ENCODE assay signal across 35 cellular contexts in genomic region chr2:189896809-189897208, GRCh38.
"Had no signal": no experiment of that assay in that cellular context is flagged by ENCODE, and none has a peak within 500 bp of the region (broad histone marks: within the 10 kb centered on the region; RNA-seq: fewer than 3 reads in every experiment).

No MANE protein-coding gene starts in this region.

- H3K36me3 ChIP-seq: adrenal gland, brain microvascular endothelial cell, breast epithelium had no signal

- H3K36me3 Mint-ChIP-seq: activated CD4-positive, alpha-beta memory T cell treated with anti-CD3 and anti-CD28 coated beads for 36 hours; activated naive CD4-positive, alpha-beta T cell treated with anti-CD3 and anti-CD28 coated beads, Interleukin-2, amount 50 U/mL, for 72 hours; activated naive CD8-positive, alpha-beta T cell treated with anti-CD3 and anti-CD28 coated beads for 36 hours had no signal

- H3K27me3 ChIP-seq: adrenal gland, body of pancreas, brain microvascular endothelial cell, breast epithelium had no signal

- H3K4me1 ChIP-seq: adrenal gland, body of pancreas, breast epithelium had no signal

- H3K4me3 Mint-ChIP-seq: activated B cell treated with CpG ODN at 0.5 μM for 24 hours; activated CD4-positive, alpha-beta memory T cell treated with anti-CD3 and anti-CD28 coated beads for 36 hours; activated CD8-positive, alpha-beta T cell treated with anti-CD3 and anti-CD28 coated beads for 36 hours; activated naive CD4-positive, alpha-beta T cell treated with anti-CD3 and anti-CD28 coated beads for 36 hours; activated naive CD8-positive, alpha-beta T cell treated with anti-CD3 and anti-CD28 coated beads for 36 hours; activated T-cell treated with anti-CD3 and anti-CD28 coated beads, Interleukin-2, amount 50 U/mL, for 4 hours; activated T-cell treated with anti-CD3 and anti-CD28 coated beads, Interleukin-2, amount 50 U/mL, for 72 hours; activated T-helper 1 cell treated with anti-CD3 and anti-CD28 coated beads, Interleukin-12 subunit alpha, Interleukin-12 subunit beta, Interleukin-2, Interleukin-4 antibody, amounts not matched to agents 30 ng/mL and 10 ng/mL and 1 ng/mL, durations not matched to agents 14 hours and 24 hours and 36 hours; activated T-helper 17 cell treated with anti-CD3 and anti-CD28 coated beads, Interleukin-2, amount 50 U/mL, for 72 hours; T-helper 1 cell treated with Interleukin-12 subunit alpha and Interleukin-12 subunit beta and Interleukin-4 antibody, amounts not matched to agents 30 μg/mL and 1 μg/mL, for 36 hours; T-helper 2 cell treated with Interferon-gamma antibody and Interleukin-4, amounts not matched to agents 5 μg/mL and 100 μg/mL, for 36 hours had no signal

- H3K27ac ChIP-seq: adrenal gland, body of pancreas, brain microvascular endothelial cell, breast epithelium, VCaP had no signal

- DNase-seq: activated B cell treated with CpG ODN at 0.5 μM for 24 hours; activated CD4-positive, alpha-beta memory T cell treated with anti-CD3 and anti-CD28 coated beads for 36 hours; activated CD4-positive, alpha-beta T cell treated with anti-CD3 and anti-CD28 coated beads for 48 hours; activated CD4-positive, alpha-beta T cell treated with anti-CD3 and anti-CD28 coated beads, Interleukin-2, amount 50 U/mL, for 1 hour; activated CD4-positive, alpha-beta T cell treated with anti-CD3 and anti-CD28 coated beads, Interleukin-2, amount 50 U/mL, for 4 hours; activated CD4-positive, CD25-positive, alpha-beta regulatory T cell treated with anti-CD3 and anti-CD28 coated beads, Interleukin-2, amount 50 U/mL, for 72 hours; activated CD8-positive, alpha-beta memory T cell treated with anti-CD3 and anti-CD28 coated beads, Interleukin-2, amount 50 U/mL, for 4 hours; activated CD8-positive, alpha-beta T cell treated with anti-CD3 and anti-CD28 coated beads for 36 hours; activated effector memory CD4-positive, alpha-beta T cell treated with anti-CD3 and anti-CD28 coated beads, Interleukin-2, amount 50 U/mL, for 16 hours; activated gamma-delta T cell treated with Interleukin-2 at 50 U/mL for 16 hours; activated naive CD4-positive, alpha-beta T cell; activated naive CD4-positive, alpha-beta T cell treated with anti-CD3 and anti-CD28 coated beads for 36 hours; activated naive CD4-positive, alpha-beta T cell treated with anti-CD3 and anti-CD28 coated beads, Interleukin-2, amount 50 U/mL, for 16 hours; activated naive CD8-positive, alpha-beta T cell treated with anti-CD3 and anti-CD28 coated beads for 36 hours; activated T-cell treated with anti-CD3 and anti-CD28 coated beads for 4 hours; activated T-cell treated with anti-CD3 and anti-CD28 coated beads, Interleukin-2, amount 50 U/mL, for 1 hour; activated T-cell treated with anti-CD3 and anti-CD28 coated beads, Interleukin-2, amount 50 U/mL, for 4 hours; activated T-cell treated with anti-CD3 and anti-CD28 coated beads, Interleukin-2, amount 50 U/mL, for 72 hours; adrenal gland; amniotic stem cell; aorta; body of pancreas; brain microvascular endothelial cell; central memory CD4-positive, alpha-beta T cell; T-helper 1 cell; T-helper 2 cell; T-helper 9 cell had no signal

- H3K9me3 Mint-ChIP-seq: activated B cell treated with CpG ODN at 0.5 μM for 24 hours; activated CD4-positive, alpha-beta memory T cell treated with anti-CD3 and anti-CD28 coated beads for 36 hours; activated CD8-positive, alpha-beta T cell treated with anti-CD3 and anti-CD28 coated beads for 36 hours; activated naive CD4-positive, alpha-beta T cell treated with anti-CD3 and anti-CD28 coated beads for 36 hours; activated naive CD4-positive, alpha-beta T cell treated with anti-CD3 and anti-CD28 coated beads, Interleukin-2, amount 50 U/mL, for 72 hours; activated naive CD8-positive, alpha-beta T cell treated with anti-CD3 and anti-CD28 coated beads for 36 hours; activated T-cell treated with anti-CD3 and anti-CD28 coated beads, Interleukin-2, amount 50 U/mL, for 4 hours; activated T-cell treated with anti-CD3 and anti-CD28 coated beads, Interleukin-2, amount 50 U/mL, for 72 hours; activated T-helper 1 cell treated with anti-CD3 and anti-CD28 coated beads, Interleukin-12 subunit alpha, Interleukin-12 subunit beta, Interleukin-2, Interleukin-4 antibody, amounts not matched to agents 30 ng/mL and 10 ng/mL and 1 ng/mL, durations not matched to agents 14 hours and 24 hours and 36 hours; activated T-helper 17 cell treated with anti-CD3 and anti-CD28 coated beads, Interleukin-2, amount 50 U/mL, for 72 hours; T-helper 1 cell treated with Interleukin-12 subunit alpha and Interleukin-12 subunit beta and Interleukin-4 antibody, amounts not matched to agents 30 μg/mL and 1 μg/mL, for 36 hours; T-helper 2 cell treated with Interferon-gamma antibody and Interleukin-4, amounts not matched to agents 5 μg/mL and 100 μg/mL, for 36 hours had no signal

- H3K4me3 ChIP-seq: adrenal gland, body of pancreas, breast epithelium had no signal

- FAIRE-seq: astrocyte had no signal

- H3K27ac Mint-ChIP-seq: activated B cell treated with CpG ODN at 0.5 μM for 24 hours; activated CD4-positive, alpha-beta memory T cell treated with anti-CD3 and anti-CD28 coated beads for 36 hours; activated CD8-positive, alpha-beta T cell treated with anti-CD3 and anti-CD28 coated beads for 36 hours; activated naive CD4-positive, alpha-beta T cell treated with anti-CD3 and anti-CD28 coated beads for 36 hours; activated naive CD4-positive, alpha-beta T cell treated with anti-CD3 and anti-CD28 coated beads, Interleukin-2, amount 50 U/mL, for 72 hours; activated naive CD8-positive, alpha-beta T cell treated with anti-CD3 and anti-CD28 coated beads for 36 hours; activated T-cell treated with anti-CD3 and anti-CD28 coated beads, Interleukin-2, amount 50 U/mL, for 72 hours; activated T-helper 1 cell treated with anti-CD3 and anti-CD28 coated beads, Interleukin-12 subunit alpha, Interleukin-12 subunit beta, Interleukin-2, Interleukin-4 antibody, amounts not matched to agents 30 ng/mL and 10 ng/mL and 1 ng/mL, durations not matched to agents 14 hours and 24 hours and 36 hours; activated T-helper 17 cell treated with anti-CD3 and anti-CD28 coated beads, Interleukin-2, amount 50 U/mL, for 72 hours; T-helper 1 cell treated with Interleukin-12 subunit alpha and Interleukin-12 subunit beta and Interleukin-4 antibody, amounts not matched to agents 30 μg/mL and 1 μg/mL, for 36 hours; T-helper 2 cell treated with Interferon-gamma antibody and Interleukin-4, amounts not matched to agents 5 μg/mL and 100 μg/mL, for 36 hours had no signal

- H3K4me1 Mint-ChIP-seq: activated B cell treated with CpG ODN at 0.5 μM for 24 hours; activated naive CD8-positive, alpha-beta T cell treated with anti-CD3 and anti-CD28 coated beads for 36 hours; activated T-helper 17 cell treated with anti-CD3 and anti-CD28 coated beads, Interleukin-2, amount 50 U/mL, for 72 hours had no signal

- H3K9me3 ChIP-seq: adrenal gland, body of pancreas, breast epithelium had no signal

- H3K27me3 Mint-ChIP-seq: activated B cell treated with CpG ODN at 0.5 μM for 24 hours; activated CD4-positive, alpha-beta memory T cell treated with anti-CD3 and anti-CD28 coated beads for 36 hours had no signal
